12 cellular contexts compared by ENCODE assay signal in the genomic region with DNA sequence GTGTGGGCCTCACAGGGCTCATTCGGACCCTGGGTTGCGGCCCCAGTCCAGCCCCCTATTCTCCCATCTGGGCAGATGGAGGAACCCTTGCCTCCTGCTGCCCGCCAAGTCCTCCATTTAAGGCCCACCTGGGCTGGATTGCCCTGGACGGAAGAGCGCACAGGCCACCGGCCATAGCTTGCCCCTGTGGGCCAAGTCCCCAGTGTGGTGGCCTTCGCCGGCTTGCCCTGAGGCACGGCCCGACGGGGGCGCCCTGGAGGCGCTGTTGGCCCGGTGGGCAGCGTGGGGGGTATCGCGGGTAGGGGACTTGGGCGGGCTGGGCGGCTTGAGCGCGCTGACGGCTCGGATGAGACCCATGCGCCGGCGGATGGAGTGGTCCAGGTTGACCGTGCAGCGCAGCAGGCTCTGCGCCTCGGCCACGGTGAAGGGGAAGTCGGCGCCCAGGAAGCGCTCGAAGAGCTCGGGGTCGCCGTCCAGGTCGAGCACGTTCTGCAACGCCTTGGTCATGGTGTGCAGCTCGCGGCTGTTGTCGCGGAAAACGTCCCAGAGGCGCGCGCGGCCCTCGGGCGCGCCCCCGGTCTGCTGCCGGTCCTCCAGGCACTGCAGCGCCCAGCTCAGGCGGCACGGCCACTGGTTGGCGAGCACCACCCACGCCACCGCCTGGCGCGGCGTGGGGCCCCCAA.
A peak's percentile ranks its signal among the peaks of the same experiment; 100 is the strongest.
DNase-seq lines count a peak whose midpoint lies in the region; ATAC-seq and TF ChIP-seq lines count a peak whose summit lies in the region.
"Had no signal": no experiment of that assay in that cellular context is flagged by ENCODE, and none has a peak within 500 bp of the region (broad histone marks: within the 10 kb centered on the region; RNA-seq: fewer than 3 reads in every experiment).

No MANE protein-coding gene starts in this region.

- TF ChIP-seq CTCF in GM20000 (IDR thresholded peaks at IDR 0.05; ENCODE audit: extremely low read depth, missing control alignments): no peak
- TF ChIP-seq CTCF in parathyroid adenoma (IDR thresholded peaks at IDR 0.05): no peak

- no peak overlapping the region for H2AFZ ChIP-seq in parathyroid adenoma

- H3K27me3 ChIP-seq in BLaER1: peaks cover 48% of the 10 kb centered on the region
- H3K27me3 ChIP-seq in duodenal mucosa (ENCODE audit: control insufficient read depth in 1 of 2, insufficient read depth in 2 of 2, low read length in 2 of 2): peaks cover 32 to 33% of the 10 kb centered on the region in 2 donors
- no peaks in the 10 kb centered on the region for H3K27me3 ChIP-seq in parathyroid adenoma (ENCODE audit: control insufficient read depth, insufficient read depth, low read length)

- H3K4me2 ChIP-seq in BLaER1 (peak overlapping the region; percentile 66), parathyroid adenoma (ENCODE audit: low read length) (peak overlapping the region; percentile 67)

- H3K9me3 ChIP-seq in BLaER1 (no peaks in the 10 kb centered on the region), duodenal mucosa (ENCODE audit: control insufficient read depth in 1 of 2, low read length in 2 of 2) (no peaks in the 10 kb centered on the region), parathyroid adenoma (ENCODE audit: control insufficient read depth, low read length) (no peaks in the 10 kb centered on the region)
- H3K9me3 ChIP-seq: thyroid gland had no signal

- DNase-seq in GM20000 (ENCODE audit: low spot score) (peak; percentile 41), amniotic stem cell (lab: John Stamatoyannopoulos, UW) (no peak)
- no peak for DNase-seq in activated CD4-positive, alpha-beta T cell treated with anti-CD3 and anti-CD28 coated beads, Interleukin-2, amount 50 U/mL, for 4 hours
- DNase-seq: cortex of kidney, NCI-H774, SW 1271 had no signal

- peak overlapping the region; percentile 38; the same call in 1 of the 2 replicates for H3K4me3 ChIP-seq in BLaER1
- peak overlapping the region; percentile 8 to 68 for H3K4me3 ChIP-seq in duodenal mucosa (ENCODE audit: low read depth in 1 of 2, low read length in 2 of 2)
- peak overlapping the region; percentile 15 for H3K4me3 ChIP-seq in parathyroid adenoma (ENCODE audit: low read depth, low read length)

- H3K9ac ChIP-seq in BLaER1: no peak overlapping the region
- H3K9ac ChIP-seq in duodenal mucosa (ENCODE audit: low read depth in 1 of 2, low read length in 2 of 2): no peak overlapping the region
- H3K9ac ChIP-seq in parathyroid adenoma: no peak overlapping the region

- H3K36me3 ChIP-seq in BLaER1 (peaks cover 31% of the 10 kb centered on the region), duodenal mucosa (ENCODE audit: control insufficient read depth in 1 of 2, insufficient read depth in 2 of 2, low read length in 2 of 2) (peaks cover 0 to 3% of the 10 kb centered on the region in 2 donors), parathyroid adenoma (ENCODE audit: control insufficient read depth, insufficient read depth, low read length) (no peaks in the 10 kb centered on the region)
- H3K36me3 ChIP-seq: thyroid gland had no signal

- ATAC-seq in HG02973 (IDR thresholded peaks at IDR 0.05; ENCODE audit: unreplicated experiment): no peak
- ATAC-seq in HG03108 (IDR thresholded peaks at IDR 0.05; ENCODE audit: unreplicated experiment): no peak

- peaks cover 61% of the 10 kb centered on the region for H4K20me1 ChIP-seq in BLaER1

- peaks cover 44% of the 10 kb centered on the region for H3K4me1 ChIP-seq in BLaER1
- peaks cover 14 to 28% of the 10 kb centered on the region in 2 donors for H3K4me1 ChIP-seq in duodenal mucosa (ENCODE audit: control insufficient read depth in 1 of 2, insufficient read depth in 2 of 2, low read length in 2 of 2)
- H3K4me1 ChIP-seq in parathyroid adenoma: peaks cover 4% of the 10 kb centered on the region

- H3K27ac ChIP-seq in BLaER1: no peak overlapping the region
- H3K27ac ChIP-seq in duodenal mucosa (ENCODE audit: low read depth, low read length): no peak overlapping the region
- H3K27ac ChIP-seq in parathyroid adenoma: no peak overlapping the region
- H3K27ac ChIP-seq: thyroid gland had no signal

- H3K79me2 ChIP-seq in parathyroid adenoma: no peaks in the 10 kb centered on the region
